8 cellular contexts compared by ENCODE assay signal in genomic region chr6:69867075-69867911, GRCh38. TPM values are rescaled to one million over a fixed set of nuclear protein-coding genes. Genes with fewer than 3 reads are reported as not detected.
DNase-seq lines count a peak whose midpoint lies in the region; ATAC-seq and TF ChIP-seq lines count a peak whose summit lies in the region.

No MANE protein-coding gene starts in this region.

- no peaks in the 10 kb centered on the region for H3K27me3 ChIP-seq in right atrium auricular region

- H3K9me3 ChIP-seq in right atrium auricular region: no peaks in the 10 kb centered on the region

- H3K9me3 Mint-ChIP-seq in activated naive CD4-positive, alpha-beta T cell treated with anti-CD3 and anti-CD28 coated beads, Interleukin-2, amount 50 U/mL, for 72 hours: no peaks in the 10 kb centered on the region

- H3K27ac ChIP-seq in right atrium auricular region: peak overlapping the region; percentile 66 to 77

- peak; percentile 66 for DNase-seq in COLO668 (lab: John Stamatoyannopoulos, UW; ENCODE audit: unreplicated experiment)
- peak; percentile 39 for DNase-seq in SK-MEL-5 (ENCODE audit: low read depth, low spot score)
- peak; percentile 63 to 65 for DNase-seq in activated naive CD4-positive, alpha-beta T cell treated with anti-CD3 and anti-CD28 coated beads, Interleukin-2, amount 50 U/mL, for 72 hours (ENCODE audit: low spot score in 2 of 2)
- DNase-seq in right atrium auricular region (ENCODE audit: low spot score): peak; percentile 61
- peak; percentile 75 for DNase-seq in sciatic nerve (ENCODE audit: low spot score)
- DNase-seq in mesenteric fat pad (ENCODE audit: low spot score): no peak

- H3K4me3 ChIP-seq in right atrium auricular region: peak overlapping the region; percentile 62 to 64

- no peaks in the 10 kb centered on the region for H3K36me3 ChIP-seq in right atrium auricular region

- in situ Hi-C loops in SK-MEL-5 (cut with HindIII; ENCODE audit: low pct_unique_long_range_greater_than_20kb, low sequenced_read_pairs): no loop called here

- peak overlapping the region; percentile 48 to 67 for H3K27ac Mint-ChIP-seq in activated naive CD4-positive, alpha-beta T cell treated with anti-CD3 and anti-CD28 coated beads, Interleukin-2, amount 50 U/mL, for 72 hours

- no peaks in the 10 kb centered on the region for H3K4me1 ChIP-seq in right atrium auricular region

- ATAC-seq in GM19452 (IDR thresholded peaks at IDR 0.05; ENCODE audit: unreplicated experiment) (peak; percentile 59), HG03565 (IDR thresholded peaks at IDR 0.05; ENCODE audit: unreplicated experiment) (peak; percentile 58), sciatic nerve (peak; percentile 81)
- ATAC-seq in activated naive CD4-positive, alpha-beta T cell treated with anti-CD3 and anti-CD28 coated beads, Interleukin-2, amount 50 U/mL, for 72 hours: peak; percentile 87 to 89

- H3K36me3 Mint-ChIP-seq in activated naive CD4-positive, alpha-beta T cell treated with anti-CD3 and anti-CD28 coated beads, Interleukin-2, amount 50 U/mL, for 72 hours: no peaks in the 10 kb centered on the region

- intact Hi-C loops in sciatic nerve (cut with DNase I): no loop called here

- TF ChIP-seq CTCF in right atrium auricular region (IDR thresholded peaks at IDR 0.05): peak; percentile 24 to 52

RNA-seq across cellular contexts. Expression of gene COL19A1, which starts 0.9 kb away (rescaled TPM):
- 39.9 and 41.7 TPM in 2 replicates for total RNA-seq in SK-MEL-5 (2014; rRNA removed; shearing (Covaris generic))
- 25.4 and 26.0 TPM in 2 replicates for polyA plus RNA-seq in SK-MEL-5 (2015; cell fraction: cytosol; rRNA removed)
- polyA plus RNA-seq in SK-MEL-5 (2015; cell fraction: nucleus; rRNA removed): 55.9 and 58.0 TPM in 2 replicates
- total RNA-seq in activated naive CD4-positive, alpha-beta T cell treated with anti-CD3 and anti-CD28 coated beads, Interleukin-2, amount 50 U/mL, for 72 hours: under 1 TPM; 0.05 to 0.10 TPM
- total RNA-seq in right atrium auricular region: 1 to 10 TPM; 2.7 to 3.9 TPM
- total RNA-seq in sciatic nerve: 0.98 TPM
- not detected for total RNA-seq in mesenteric fat pad
